Comparison of ENCODE assay signal across 13 cellular contexts in the genomic region with DNA sequence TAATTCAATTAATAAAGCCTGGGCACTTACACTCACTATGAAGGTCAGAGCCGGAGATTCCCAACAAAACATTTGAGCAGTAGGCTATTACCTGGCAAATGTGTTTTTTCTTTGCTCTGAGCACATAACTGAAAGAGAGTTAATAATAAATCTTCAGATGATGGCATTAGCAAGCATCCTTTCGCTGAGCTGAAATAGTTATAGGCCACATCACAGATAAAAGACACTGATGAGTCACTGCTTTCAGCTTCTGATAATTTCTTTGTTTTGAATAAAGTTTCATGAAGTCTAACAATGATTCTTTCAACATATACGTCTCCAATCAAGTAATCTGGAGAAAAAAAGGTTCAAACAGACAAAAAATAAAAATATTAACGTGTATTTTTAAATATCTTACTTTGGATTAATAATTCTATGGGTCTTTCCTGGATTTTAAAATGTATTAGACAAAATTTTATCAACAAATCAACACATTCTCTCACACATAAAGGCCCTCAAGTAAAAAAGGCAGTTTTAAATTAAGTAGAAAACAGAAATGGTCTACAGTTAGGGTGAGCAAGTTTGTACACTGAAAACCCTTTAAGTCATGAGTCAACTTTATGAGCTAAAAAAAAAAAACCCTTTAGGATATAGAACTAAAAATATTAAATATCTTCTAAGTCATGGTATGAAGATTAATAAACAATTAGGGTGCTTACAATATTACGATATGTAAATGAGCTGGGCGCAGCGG. TPM values are rescaled to one million over a fixed set of nuclear protein-coding genes. Genes with fewer than 3 reads are reported as not detected.
DNase-seq lines count a peak whose midpoint lies in the region; ATAC-seq and TF ChIP-seq lines count a peak whose summit lies in the region.
"Had no signal": no experiment of that assay in that cellular context is flagged by ENCODE, and none has a peak within 500 bp of the region (broad histone marks: within the 10 kb centered on the region; RNA-seq: fewer than 3 reads in every experiment).

No MANE protein-coding gene starts in this region.

- H3K9me3 Mint-ChIP-seq in activated naive CD4-positive, alpha-beta T cell treated with anti-CD3 and anti-CD28 coated beads, Interleukin-2, amount 10 ng/mL, durations not matched to agents 7 days and 5 days, result no peaks in the 10 kb centered on the region
- H3K9me3 Mint-ChIP-seq in H9, result no peaks in the 10 kb centered on the region
- H3K9me3 Mint-ChIP-seq: CD4-positive, CD25-positive, alpha-beta regulatory T cell had no signal

- no peak overlapping the region for H4K8ac ChIP-seq in H9 (replicated peaks; ENCODE audit: insufficient read length, low read depth, low read length)

- H3K4me1 ChIP-seq in H9 (ENCODE audit: insufficient read depth, low read length), result no peaks in the 10 kb centered on the region

- peak; percentile 39 for DNase-seq in AG09309 (ENCODE audit: low read depth)
- peak; percentile 68 for DNase-seq in LHCN-M2 (ENCODE audit: low read depth)
- peak; percentile 73 to 83 for DNase-seq in cardiac fibroblast (ENCODE audit: low read depth in 2 of 2)
- DNase-seq in kidney tubule cell (ENCODE audit: low spot score), result peak; percentile 87
- DNase-seq in activated naive CD4-positive, alpha-beta T cell treated with anti-CD3 and anti-CD28 coated beads, Interleukin-2, amount 10 ng/mL, durations not matched to agents 7 days and 5 days, result no peak
- no peak for DNase-seq in H9
- DNase-seq: activated T-cell treated with anti-CD3 and anti-CD28 coated beads for 4 hours, heart right ventricle, mucosa of descending colon had no signal

- H2BK15ac ChIP-seq in H9 (ENCODE audit: low read depth, low read length), result no peak overlapping the region

- H3K9me3 ChIP-seq in H9 (ENCODE audit: control insufficient read depth, low read depth, low read length), result no peaks in the 10 kb centered on the region
- H3K9me3 ChIP-seq: heart right ventricle, mucosa of descending colon had no signal

- H3K9ac ChIP-seq in H9 (ENCODE audit: extremely low read depth, insufficient read length, low read length), result no peak overlapping the region
- H3K9ac ChIP-seq: KMS-11 had no signal

- H4K5ac ChIP-seq in H9 (ENCODE audit: insufficient read length, low read depth, low read length), result no peak overlapping the region

- no peak overlapping the region for H3K4me3 ChIP-seq in AG09309 (ENCODE audit: control insufficient read depth, low read depth, low read length)
- no peak overlapping the region for H3K4me3 ChIP-seq in cardiac fibroblast (replicated peaks in 1 of 2; ENCODE audit: low read depth in 2 of 2, low read length in 2 of 2)
- H3K4me3 ChIP-seq: heart right ventricle, mucosa of descending colon had no signal

- H2BK120ac ChIP-seq in H9 (ENCODE audit: low read depth, low read length, poor library complexity, severe bottlenecking), result no peak overlapping the region

- no peak overlapping the region for H3K4me2 ChIP-seq in H9 (ENCODE audit: insufficient read depth, insufficient read length, low read length)
- H3K4me2 ChIP-seq: KMS-11 had no signal

- no peaks in the 10 kb centered on the region for H3K27me3 Mint-ChIP-seq in activated naive CD4-positive, alpha-beta T cell treated with anti-CD3 and anti-CD28 coated beads, Interleukin-2, amount 10 ng/mL, durations not matched to agents 7 days and 5 days
- H3K27me3 Mint-ChIP-seq in H9 (ENCODE audit: low read depth), result no peaks in the 10 kb centered on the region
- H3K27me3 Mint-ChIP-seq: CD4-positive, CD25-positive, alpha-beta regulatory T cell had no signal

- no peak for TF ChIP-seq CTCF in AG09309 (IDR thresholded peaks at IDR 0.05; ENCODE audit: control insufficient read depth, insufficient read depth, low read depth, low read length, missing control alignments)
- TF ChIP-seq CTCF in cardiac fibroblast (IDR thresholded peaks at IDR 0.05; ENCODE audit: low read depth, low read length), result no peak
- TF ChIP-seq CTCF in H9 (conservative IDR thresholded peaks at IDR 0.05), result no peak

- H3K4ac ChIP-seq in H9 (ENCODE audit: low read depth, low read length), result no peak overlapping the region

- H3K18ac ChIP-seq in H9 (ENCODE audit: insufficient read length, low read depth, low read length), result no peak overlapping the region

- H2AK5ac ChIP-seq in H9 (ENCODE audit: insufficient read length, low read length), result no peak overlapping the region

- no peak overlapping the region for H3K4me3 Mint-ChIP-seq in activated naive CD4-positive, alpha-beta T cell treated with anti-CD3 and anti-CD28 coated beads, Interleukin-2, amount 10 ng/mL, durations not matched to agents 7 days and 5 days
- H3K4me3 Mint-ChIP-seq in H9, result no peak overlapping the region
- H3K4me3 Mint-ChIP-seq: CD4-positive, CD25-positive, alpha-beta regulatory T cell had no signal

- H2BK20ac ChIP-seq in H9 (ENCODE audit: low read depth, low read length, poor library complexity, severe bottlenecking), result no peak overlapping the region

- H3K4me1 Mint-ChIP-seq in activated naive CD4-positive, alpha-beta T cell treated with anti-CD3 and anti-CD28 coated beads, Interleukin-2, amount 10 ng/mL, durations not matched to agents 7 days and 5 days, result peaks cover 6% of the 10 kb centered on the region
- no peaks in the 10 kb centered on the region for H3K4me1 Mint-ChIP-seq in H9

- H4K20me1 ChIP-seq in H9 (ENCODE audit: control insufficient read depth, insufficient read depth, insufficient read length), result no peaks in the 10 kb centered on the region

- no peaks in the 10 kb centered on the region for H3K79me2 ChIP-seq in H9 (ENCODE audit: insufficient read depth, low read length)

- H3K14ac ChIP-seq in H9 (ENCODE audit: insufficient read depth, low read length), result no peak overlapping the region

- no peak overlapping the region for H2BK12ac ChIP-seq in H9 (ENCODE audit: insufficient read length, low read depth, low read length)

- H2BK5ac ChIP-seq in H9 (ENCODE audit: insufficient read length, low read length), result no peak overlapping the region

- no peak overlapping the region for H3K27ac ChIP-seq in H9 (ENCODE audit: insufficient read length, low read depth, low read length)
- H3K27ac ChIP-seq: heart right ventricle, KMS-11 had no signal

- ATAC-seq in HG03025 (IDR thresholded peaks at IDR 0.05; ENCODE audit: low FRiP score, unreplicated experiment), result no peak
- ATAC-seq in HG02623 (IDR thresholded peaks at IDR 0.05; ENCODE audit: unreplicated experiment), result no peak
- ATAC-seq: heart right ventricle, mucosa of descending colon had no signal

- no peaks in the 10 kb centered on the region for H3K27me3 ChIP-seq in H9 (ENCODE audit: insufficient read depth, low read length)
- H3K27me3 ChIP-seq: heart right ventricle had no signal

- H3T11ph ChIP-seq in H9 (ENCODE audit: low read length), result no peak overlapping the region

- H4K91ac ChIP-seq in H9 (ENCODE audit: insufficient read length, low read depth, low read length), result no peak overlapping the region

- peaks cover 55% of the 10 kb centered on the region for H3K36me3 Mint-ChIP-seq in activated naive CD4-positive, alpha-beta T cell treated with anti-CD3 and anti-CD28 coated beads, Interleukin-2, amount 10 ng/mL, durations not matched to agents 7 days and 5 days
- H3K36me3 Mint-ChIP-seq in H9 (ENCODE audit: insufficient read depth in 1 of 3, low read depth in 3 of 3), result peaks cover 2 to 41% (median 18%) of the 10 kb centered on the region in 3 experiments; a peak in 6 of 7 replicates

- whole genome bisulfite sequencing in H9 (ENCODE audit: extremely low coverage, insufficient read length, low lambda C conversion rate), result no CpG with 5 or more reads among the region's 7 CpGs

- no peaks in the 10 kb centered on the region for H3K23me2 ChIP-seq in H9 (ENCODE audit: insufficient read length, low read depth, low read length, poor library complexity, severe bottlenecking)

- CTCF ChIA-PET in activated naive CD4-positive, alpha-beta T cell treated with anti-CD3 and anti-CD28 coated beads, Interleukin-2, amount 10 ng/mL, durations not matched to agents 7 days and 5 days (lab: Charles Lee), result no interaction called here

- H3K23ac ChIP-seq in H9 (ENCODE audit: insufficient read length, low read depth, low read length), result no peak overlapping the region

- H3K79me1 ChIP-seq in H9 (ENCODE audit: insufficient read depth, low read depth, low read length, poor library complexity, severe bottlenecking), result no peaks in the 10 kb centered on the region

- H3K56ac ChIP-seq in H9 (ENCODE audit: insufficient read length, low read depth, low read length), result no peak overlapping the region

- H2AFZ ChIP-seq in H9 (ENCODE audit: low read length), result no peak overlapping the region

- no peak overlapping the region for H3K27ac Mint-ChIP-seq in activated naive CD4-positive, alpha-beta T cell treated with anti-CD3 and anti-CD28 coated beads, Interleukin-2, amount 10 ng/mL, durations not matched to agents 7 days and 5 days
- H3K27ac Mint-ChIP-seq in H9, result no peak overlapping the region

RNA-seq across cellular contexts. Expression of a gene that starts 33.1 kb away (rescaled TPM):
- total RNA-seq in LHCN-M2 (2014; rRNA removed) (22.2 and 24.3 TPM in 2 replicates), H9 (2021) (23.8 and 23.9 TPM in 2 replicates)
- 3.0 TPM for polyA plus RNA-seq in LHCN-M2 (2012)

RNA-seq across cellular contexts. Expression of a gene that starts 59.6 kb away (rescaled TPM):
- total RNA-seq in LHCN-M2 (2014; rRNA removed), result 21.8 and 25.4 TPM in 2 replicates
- polyA plus RNA-seq in LHCN-M2 (2012), result 18.6 TPM
- 5.1 and 5.3 TPM in 2 replicates for total RNA-seq in H9 (2021)

Comparison
In these comparisons a context has a peak if more than half of its experiments do, and no peak if none do; other contexts are left out.
1. DNase-seq: peak in AG09309 (single experiment), LHCN-M2 (single experiment), cardiac fibroblast (2 of 2) and kidney tubule cell (single experiment); none in activated naive CD4-positive, alpha-beta T cell treated with anti-CD3 and anti-CD28 coated beads, Interleukin-2, amount 10 ng/mL, durations not matched to agents 7 days and 5 days (single experiment) and H9 (single experiment).